In genomic region chr22:42720263-42721044, GRCh38 we compare ENCODE assay signal across 8 cellular contexts. TPM values are rescaled to one million over a fixed set of nuclear protein-coding genes. Genes with fewer than 3 reads are reported as not detected.
DNase-seq lines count a peak whose midpoint lies in the region; ATAC-seq, FAIRE-seq and TF ChIP-seq lines count a peak whose summit lies in the region.

Gene A4GALT, minus strand, starts transcription at chr22:42720870. Its CDS starts 26,919 bp downstream, at chr22:42693951.

- H3K27me3 Mint-ChIP-seq in Calu3 (ENCODE audit: unreplicated experiment): peaks cover 17% of the 10 kb centered on the region

- CTCF ChIA-PET in Calu3 (lab: Charles Lee): interaction anchor here (0.5 to 1.6 kb wide), 2 partner anchors 10 to 23 kb away, joined by 3 to 4 read pairs; no protein-coding TSS in a partner anchor

- peaks cover 26% of the 10 kb centered on the region for H3K36me3 Mint-ChIP-seq in Calu3 (ENCODE audit: insufficient read depth, unreplicated experiment)

- peaks cover 40% of the 10 kb centered on the region for H3K4me1 Mint-ChIP-seq in Calu3 (ENCODE audit: low read depth, unreplicated experiment)

- intact Hi-C loops in Calu3 (cut with micrococcal nuclease; ENCODE audit: unreplicated experiment): no loop called here

- no peaks in the 10 kb centered on the region for H3K27me3 ChIP-seq in bronchial epithelial cell (ENCODE audit: control insufficient read depth, insufficient read depth, low read length)
- peaks cover 0 to 20% (median 5%) of the 10 kb centered on the region in 5 donors for H3K27me3 ChIP-seq in subcutaneous abdominal adipose tissue (ENCODE audit: control insufficient read depth in 5 of 5, insufficient read depth in 4 of 5, low read length in 5 of 5)

- H3K4me3 ChIP-seq in bronchial epithelial cell (ENCODE audit: low read depth, low read length) (peak within 1 kb of the TSS; percentile 66), subcutaneous abdominal adipose tissue (ENCODE audit: low read depth in 1 of 5, low read length in 5 of 5) (peak within 1 kb of the TSS; percentile 70 to 86 (median 77))

- peak within 1 kb of the TSS; percentile 70 for H3K4me3 Mint-ChIP-seq in Calu3 (ENCODE audit: low read depth, unreplicated experiment)

- H3K9me3 ChIP-seq in subcutaneous abdominal adipose tissue (ENCODE audit: control insufficient read depth in 5 of 5, low read length in 5 of 5): no peaks in the 10 kb centered on the region

- no peaks in the 10 kb centered on the region for H3K9me3 Mint-ChIP-seq in Calu3 (ENCODE audit: low read depth, unreplicated experiment)

- FAIRE-seq in bronchial epithelial cell (lab: Jason Lieb, UNC): no peak

- peak; percentile 75 for ATAC-seq in left lobe of liver
- no peak for ATAC-seq in GM18873 (IDR thresholded peaks at IDR 0.05; ENCODE audit: low FRiP score, unreplicated experiment)

- no TSS peak for BruUV-seq in Calu3 (replicated peaks; lab: Mats Ljungman, UMichigan)

- no peak for TF ChIP-seq CTCF in Calu3 (IDR thresholded peaks at IDR 0.05; ENCODE audit: unreplicated experiment)
- no peak for TF ChIP-seq CTCF in bronchial epithelial cell (IDR thresholded peaks at IDR 0.05; ENCODE audit: insufficient read depth, low read length, severe bottlenecking)

- peak within 1 kb of the TSS; percentile 37 for H3K27ac Mint-ChIP-seq in Calu3 (ENCODE audit: unreplicated experiment)

- H3K27ac ChIP-seq in subcutaneous abdominal adipose tissue (ENCODE audit: low read depth, low read length): peak within 1 kb of the TSS; percentile 74

- H3K4me1 ChIP-seq in subcutaneous abdominal adipose tissue (ENCODE audit: control insufficient read depth in 5 of 5, insufficient read depth in 5 of 5, low read length in 5 of 5): peaks cover 1 to 38% (median 34%) of the 10 kb centered on the region in 5 donors

- peak within 1 kb of the TSS; percentile 62 to 83 (median 79) for H3K9ac ChIP-seq in subcutaneous abdominal adipose tissue (ENCODE audit: low read length in 5 of 5)

- H3K36me3 ChIP-seq in bronchial epithelial cell (ENCODE audit: control insufficient read depth, insufficient read depth, low read length) (no peaks in the 10 kb centered on the region), subcutaneous abdominal adipose tissue (ENCODE audit: control insufficient read depth in 5 of 5, insufficient read depth in 5 of 5, low read length in 5 of 5) (no peaks in the 10 kb centered on the region)

- peak; percentile 28 for DNase-seq in Calu3
- DNase-seq in HuH-7.5 (ENCODE audit: low spot score): peak; percentile 50
- no peak for DNase-seq in bronchial epithelial cell (ENCODE audit: low read depth)
- no peak for DNase-seq in left lobe of liver (ENCODE audit: low spot score)
- DNase-seq in NCI-H1417 treated with DMSO at 0.1 percent for 48 hours (lab: John Stamatoyannopoulos, UW): no peak
- DNase-seq in NCI-H187 (lab: John Stamatoyannopoulos, UW): no peak

RNA-seq across cellular contexts. Expression of gene A4GALT, which starts in this region (rescaled TPM):
- total RNA-seq in Calu3 (2022) (8.6 and 10.5 TPM in 2 replicates), bronchial epithelial cell (12.4 and 15.5 TPM in 2 replicates), left lobe of liver (1.0 TPM)

Comparison
In these comparisons a context has a peak if more than half of its experiments do, and no peak if none do; other contexts are left out.
1. DNase-seq: peak in Calu3 (single experiment) and HuH-7.5 (single experiment); none in bronchial epithelial cell (single experiment), left lobe of liver (single experiment), NCI-H1417 treated with DMSO at 0.1 percent for 48 hours (single experiment) and NCI-H187 (0 of 2).